Comparison of ENCODE assay signal across 18 cellular contexts in genomic region chr6:12196326-12196936, GRCh38.
A peak's percentile ranks its signal among the peaks of the same experiment; 100 is the strongest.
DNase-seq lines count a peak whose midpoint lies in the region; ATAC-seq and TF ChIP-seq lines count a peak whose summit lies in the region.
"Had no signal": no experiment of that assay in that cellular context is flagged by ENCODE, and none has a peak within 500 bp of the region (broad histone marks: within the 10 kb centered on the region; RNA-seq: fewer than 3 reads in every experiment).

No MANE protein-coding gene starts in this region.

- CTCF ChIA-PET in RWPE1 (lab: Yijun Ruan, JAX), result interaction anchor here (0.7 kb wide), 1 partner anchor 362 kb away, joined by 3 read pairs; no protein-coding TSS in a partner anchor
- CTCF ChIA-PET in activated CD4-positive, alpha-beta T cell treated with anti-CD3 and anti-CD28 coated beads, Interleukin-2, amount 10 ng/mL, durations not matched to agents 7 days and 5 days (lab: Charles Lee), result no interaction called here

- H3K79me2 ChIP-seq in fibroblast of lung (ENCODE audit: control insufficient read depth, insufficient read depth, low read length), result no peaks in the 10 kb centered on the region

- no peak overlapping the region for H3K4me2 ChIP-seq in fibroblast of lung (ENCODE audit: extremely low read depth, insufficient read depth, low read length)

- no peaks in the 10 kb centered on the region for H3K4me1 Mint-ChIP-seq in activated CD4-positive, alpha-beta T cell treated with anti-CD3 and anti-CD28 coated beads, Interleukin-2, amount 10 ng/mL, durations not matched to agents 7 days and 5 days

- H3K9me3 Mint-ChIP-seq in activated CD4-positive, alpha-beta T cell treated with anti-CD3 and anti-CD28 coated beads, Interleukin-2, amount 10 ng/mL, durations not matched to agents 7 days and 5 days, result no peaks in the 10 kb centered on the region
- H3K9me3 Mint-ChIP-seq: CD8-positive, alpha-beta T cell; T-helper 2 cell treated with Interferon-gamma antibody and Interleukin-4, amounts not matched to agents 5 μg/mL and 100 μg/mL, for 36 hours had no signal

- no peaks in the 10 kb centered on the region for H3K27me3 Mint-ChIP-seq in activated CD4-positive, alpha-beta T cell treated with anti-CD3 and anti-CD28 coated beads, Interleukin-2, amount 10 ng/mL, durations not matched to agents 7 days and 5 days

- H3K27ac ChIP-seq in RWPE1 (no peak overlapping the region), fibroblast of lung (ENCODE audit: insufficient read depth, low read length) (no peak overlapping the region)

- ATAC-seq in HG02981 (IDR thresholded peaks at IDR 0.05; ENCODE audit: unreplicated experiment), result no peak
- no peak for ATAC-seq in GM21423 (IDR thresholded peaks at IDR 0.05; ENCODE audit: unreplicated experiment)
- ATAC-seq: CD8-positive, alpha-beta T cell had no signal

- no peak overlapping the region for H2AFZ ChIP-seq in fibroblast of lung (ENCODE audit: low read length)

- DNase-seq in H4 (ENCODE audit: low spot score), result peak; percentile 56
- DNase-seq in RWPE1 (ENCODE audit: low spot score), result peak; percentile 4
- peak; percentile 37 to 86 for DNase-seq in fibroblast of lung (ENCODE audit: low read depth in 2 of 2)
- DNase-seq in retinal pigment epithelial cell (ENCODE audit: low read depth), result peak; percentile 67
- no peak for DNase-seq in activated CD4-positive, alpha-beta T cell treated with anti-CD3 and anti-CD28 coated beads, Interleukin-2, amount 10 ng/mL, durations not matched to agents 7 days and 5 days
- DNase-seq in stimulated activated naive CD4-positive, alpha-beta T cell treated with Interleukin-2 at 50 U/mL for 16 hours (lab: John Stamatoyannopoulos, UW), result no peak
- DNase-seq: activated CD4-positive, alpha-beta T cell treated with anti-CD3 and anti-CD28 coated beads, Interleukin-2, amount 50 U/mL, for 4 hours; aorta; CD8-positive, alpha-beta T cell; effector memory CD4-positive, alpha-beta T cell; hippocampal formation; NCI-H1105 treated with DMSO at 0.1 percent for 48 hours; NCI-H524 treated with DMSO at 0.1 percent for 48 hours; occipital lobe had no signal

- H3K27ac Mint-ChIP-seq in activated CD4-positive, alpha-beta T cell treated with anti-CD3 and anti-CD28 coated beads, Interleukin-2, amount 10 ng/mL, durations not matched to agents 7 days and 5 days, result no peak overlapping the region
- H3K27ac Mint-ChIP-seq: CD8-positive, alpha-beta T cell; T-helper 2 cell treated with Interferon-gamma antibody and Interleukin-4, amounts not matched to agents 5 μg/mL and 100 μg/mL, for 36 hours had no signal

- no peak overlapping the region for H3K9ac ChIP-seq in fibroblast of lung (ENCODE audit: insufficient read depth, low read length)

- no peak overlapping the region for H3K4me3 ChIP-seq in fibroblast of lung (replicated peaks in 1 of 4; ENCODE audit: control extremely low read depth in 1 of 4, insufficient read depth in 1 of 4, low read depth in 3 of 4, low read length in 4 of 4)
- no peak overlapping the region for H3K4me3 ChIP-seq in retinal pigment epithelial cell (ENCODE audit: low read length)
- H3K4me3 ChIP-seq: lung had no signal

- TF ChIP-seq CTCF in RWPE1 (conservative IDR thresholded peaks at IDR 0.05; ENCODE audit: low read depth) (no peak), fibroblast of lung (conservative IDR thresholded peaks at IDR 0.05 in 1 of 2, IDR thresholded peaks at IDR 0.05 in 1 of 2; ENCODE audit: low read depth in 1 of 2, low read length in 2 of 2) (no peak), retinal pigment epithelial cell (conservative IDR thresholded peaks at IDR 0.05; ENCODE audit: low read depth, low read length) (no peak)

- H3K9me3 ChIP-seq in fibroblast of lung (ENCODE audit: control insufficient read depth, insufficient read depth, low read depth, low read length), result no peaks in the 10 kb centered on the region

- H3K36me3 ChIP-seq in fibroblast of lung (ENCODE audit: control insufficient read depth, insufficient read depth, low read length), result no peaks in the 10 kb centered on the region

- H3K36me3 Mint-ChIP-seq in activated CD4-positive, alpha-beta T cell treated with anti-CD3 and anti-CD28 coated beads, Interleukin-2, amount 10 ng/mL, durations not matched to agents 7 days and 5 days (ENCODE audit: low read depth), result no peaks in the 10 kb centered on the region
- H3K36me3 Mint-ChIP-seq: CD8-positive, alpha-beta T cell had no signal

- no peaks in the 10 kb centered on the region for H4K20me1 ChIP-seq in fibroblast of lung (ENCODE audit: control insufficient read depth, extremely low read depth, insufficient read depth, low read length)

- H3K4me3 Mint-ChIP-seq in activated CD4-positive, alpha-beta T cell treated with anti-CD3 and anti-CD28 coated beads, Interleukin-2, amount 10 ng/mL, durations not matched to agents 7 days and 5 days, result no peak overlapping the region
- H3K4me3 Mint-ChIP-seq: CD8-positive, alpha-beta T cell; T-helper 2 cell treated with Interferon-gamma antibody and Interleukin-4, amounts not matched to agents 5 μg/mL and 100 μg/mL, for 36 hours had no signal

- H3K27me3 ChIP-seq in fibroblast of lung (ENCODE audit: control insufficient read depth, insufficient read depth, low read length), result no peaks in the 10 kb centered on the region

- POLR2A ChIA-PET in RWPE1 (lab: Yijun Ruan, JAX; ENCODE audit: low non-redundant PET), result no interaction called here
- POLR2A ChIA-PET in activated CD4-positive, alpha-beta T cell treated with anti-CD3 and anti-CD28 coated beads, Interleukin-2, amount 10 ng/mL, durations not matched to agents 7 days and 5 days (lab: Charles Lee), result no interaction called here

- H3K4me1 ChIP-seq in fibroblast of lung (ENCODE audit: control insufficient read depth, extremely low read depth, insufficient read depth, low read length), result no peaks in the 10 kb centered on the region

Comparison
In these comparisons a context has a peak if more than half of its experiments do, and no peak if none do; other contexts are left out.
1. DNase-seq: peak in H4 (single experiment), RWPE1 (single experiment), fibroblast of lung (2 of 2) and retinal pigment epithelial cell (single experiment); none in activated CD4-positive, alpha-beta T cell treated with anti-CD3 and anti-CD28 coated beads, Interleukin-2, amount 10 ng/mL, durations not matched to agents 7 days and 5 days (single experiment) and stimulated activated naive CD4-positive, alpha-beta T cell treated with Interleukin-2 at 50 U/mL for 16 hours (single experiment).